ENCODE assay signal across 1 cellular context in the genomic region with DNA sequence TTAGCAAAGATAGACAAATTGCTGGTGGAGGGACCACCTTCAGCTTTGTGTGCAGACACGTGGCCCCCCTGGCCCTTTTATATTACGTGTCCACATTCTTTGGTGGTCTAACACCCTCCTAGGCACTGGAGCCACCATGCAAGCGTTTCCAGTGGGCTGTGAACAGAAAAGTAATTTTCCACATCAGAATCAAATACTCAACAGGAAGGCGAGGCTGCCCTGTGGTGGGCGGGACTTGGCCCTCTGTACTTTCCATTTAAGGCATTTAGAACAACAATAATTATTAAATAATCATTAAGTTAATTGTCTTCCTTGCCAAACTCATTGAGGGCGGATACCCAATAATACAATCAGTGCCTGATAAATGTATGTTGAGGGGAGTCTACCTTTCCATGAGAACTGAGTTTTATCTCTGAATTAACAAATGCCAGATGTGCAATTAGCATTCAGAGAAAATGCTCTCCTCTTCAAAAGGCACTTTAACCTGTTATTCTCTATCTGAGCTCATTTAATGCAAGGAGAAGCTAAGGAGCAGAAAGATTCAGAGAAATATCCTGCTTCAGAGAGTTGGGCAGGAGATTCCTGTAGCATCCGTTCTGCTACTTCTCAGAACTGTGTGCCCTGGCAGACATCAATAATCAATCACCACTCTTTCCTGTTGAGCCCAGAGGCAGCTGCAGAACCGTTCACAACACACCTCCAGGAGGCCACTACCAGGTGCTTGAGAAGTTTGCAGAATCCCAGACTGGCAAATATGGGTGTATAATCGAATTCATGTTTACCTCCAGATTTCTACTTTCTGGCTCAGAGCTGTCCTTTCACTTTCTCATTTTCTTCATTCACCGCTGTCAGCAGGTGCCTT.
TF ChIP-seq lines count a peak whose summit lies in the region.

No MANE protein-coding gene starts in this region.

TF ChIP-seq in SK-N-SH, 30 proteins besides CTCF, POLR2A, EP300 and RAD21:
- TF ChIP-seq, protein P1, sequence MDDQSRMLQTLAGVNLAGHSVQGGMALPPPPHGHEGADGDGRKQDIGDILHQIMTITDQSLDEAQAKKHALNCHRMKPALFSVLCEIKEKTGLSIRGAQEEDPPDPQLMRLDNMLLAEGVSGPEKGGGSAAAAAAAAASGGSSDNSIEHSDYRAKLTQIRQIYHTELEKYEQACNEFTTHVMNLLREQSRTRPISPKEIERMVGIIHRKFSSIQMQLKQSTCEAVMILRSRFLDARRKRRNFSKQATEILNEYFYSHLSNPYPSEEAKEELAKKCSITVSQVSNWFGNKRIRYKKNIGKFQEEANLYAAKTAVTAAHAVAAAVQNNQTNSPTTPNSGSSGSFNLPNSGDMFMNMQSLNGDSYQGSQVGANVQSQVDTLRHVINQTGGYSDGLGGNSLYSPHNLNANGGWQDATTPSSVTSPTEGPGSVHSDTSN (IDR thresholded peaks at IDR 0.05): no peak
- peak; percentile 20; the same call in 1 of the 2 replicates for TF ChIP-seq RCOR1 (IDR thresholded peaks at IDR 0.05; ENCODE audit: low read length)
- TF ChIP-seq CHD2 (IDR thresholded peaks at IDR 0.05; ENCODE audit: low read length, partially characterized antibody): no peak
- TF ChIP-seq, protein P2, sequence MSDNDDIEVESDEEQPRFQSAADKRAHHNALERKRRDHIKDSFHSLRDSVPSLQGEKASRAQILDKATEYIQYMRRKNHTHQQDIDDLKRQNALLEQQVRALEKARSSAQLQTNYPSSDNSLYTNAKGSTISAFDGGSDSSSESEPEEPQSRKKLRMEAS (IDR thresholded peaks at IDR 0.05; ENCODE audit: low read depth): no peak
- TF ChIP-seq YY1 (IDR thresholded peaks at IDR 0.05; ENCODE audit: low read depth): no peak
